Comparison of ENCODE assay signal across 3 cellular contexts in the genomic region with DNA sequence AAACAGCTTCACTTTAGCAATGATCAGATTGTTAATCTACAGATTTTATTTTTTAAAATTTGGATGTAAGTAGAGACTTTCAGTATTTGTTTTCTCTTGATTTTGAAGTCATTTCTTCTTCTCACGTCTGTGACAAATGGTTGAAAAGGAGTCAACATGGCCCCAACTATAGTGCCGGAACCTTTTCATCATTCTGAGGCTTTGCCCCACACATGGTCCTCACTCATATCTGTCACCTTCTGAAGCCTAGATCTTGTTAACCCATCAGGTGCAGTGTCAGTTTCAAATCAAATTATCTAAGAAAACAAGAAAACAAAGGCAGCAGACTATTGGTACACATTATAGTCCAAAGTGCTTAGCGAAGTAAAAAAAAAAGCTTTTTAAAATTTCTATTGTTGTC.
"Had no signal": no experiment of that assay in that cellular context is flagged by ENCODE, and none has a peak within 500 bp of the region (broad histone marks: within the 10 kb centered on the region; RNA-seq: fewer than 3 reads in every experiment).

No MANE protein-coding gene starts in this region.

- DNase-seq: GDM1, GF-D8 had no signal

- ATAC-seq: GM12878 had no signal
